ENCODE assay signal across 20 cellular contexts in the genomic region with DNA sequence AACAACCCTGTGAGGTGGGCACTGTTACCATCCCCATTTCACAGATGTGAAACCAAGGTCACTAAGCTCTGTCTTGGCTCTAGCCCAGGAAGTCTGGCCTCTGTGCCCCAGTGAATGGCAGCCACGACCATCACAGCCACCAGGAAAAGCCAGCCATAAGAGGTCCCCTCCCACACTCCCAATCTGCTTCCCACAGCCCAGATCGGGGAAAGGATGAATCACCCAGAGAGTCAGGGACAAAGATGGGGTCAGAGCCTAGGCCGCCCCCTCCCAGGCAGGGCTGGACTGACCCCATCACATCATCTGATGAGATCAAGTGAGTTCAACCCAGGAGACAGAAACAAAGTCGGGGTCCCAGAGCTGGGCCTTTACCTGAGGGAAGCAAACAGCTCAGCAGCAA. TPM values are rescaled to one million over a fixed set of nuclear protein-coding genes. Genes with fewer than 3 reads are reported as not detected.
DNase-seq lines count a peak whose midpoint lies in the region; ATAC-seq, FAIRE-seq and TF ChIP-seq lines count a peak whose summit lies in the region.
"Had no signal": no experiment of that assay in that cellular context is flagged by ENCODE, and none has a peak within 500 bp of the region (broad histone marks: within the 10 kb centered on the region; RNA-seq: fewer than 3 reads in every experiment).

No MANE protein-coding gene starts in this region.

- no peaks in the 10 kb centered on the region for H3K9me1 ChIP-seq in K562 (ENCODE audit: control insufficient read depth, insufficient read depth, low read length)

- H3K4me3 ChIP-seq in BLaER1 treated with 17β-estradiol and CSF1 and Interleukin-3, amounts not matched to agents 10 nM and 100 nM, result no peak overlapping the region
- no peak overlapping the region for H3K4me3 ChIP-seq in HEK293 (ENCODE audit: low read depth, low read length)
- H3K4me3 ChIP-seq in K562, result no peak overlapping the region
- no peak overlapping the region for H3K4me3 ChIP-seq in osteoblast (ENCODE audit: insufficient read depth, low read length)
- H3K4me3 ChIP-seq: GM12878, HAP-1 had no signal

- H3K27me3 ChIP-seq in BLaER1 treated with 17β-estradiol and CSF1 and Interleukin-3, amounts not matched to agents 10 nM and 100 nM, result no peaks in the 10 kb centered on the region
- H3K27me3 ChIP-seq in K562 (ENCODE audit: control insufficient read depth in 2 of 2, insufficient read depth in 2 of 2, low read length in 2 of 2) (peaks cover 51 to 75% of the 10 kb centered on the region in 2 experiments), osteoblast (ENCODE audit: insufficient read depth, low read length) (no peaks in the 10 kb centered on the region)

- WGBS in K562 (ENCODE audit: insufficient coverage, low coverage, missing lambda C conversion rate), result 0% methylated on average over 4 of the region's 4 CpGs

- CTCF ChIA-PET in HEK293 (lab: Yijun Ruan, JAX), result interaction anchor here (1.3 to 3.1 kb wide), 3 partner anchors 10 to 63 kb away, joined by 4 to 21 read pairs (median 10); no protein-coding TSS in a partner anchor
- CTCF ChIA-PET in K562 (lab: Yijun Ruan, JAX; ENCODE audit: low intra/inter-chr PET ratio), result no interaction called here

- POLR2A ChIA-PET in HEK293 (lab: Yijun Ruan, JAX), result no interaction called here
- POLR2A ChIA-PET in K562 (lab: Yijun Ruan, JAX), result interaction anchor here (0.5 to 2.6 kb wide), 5 partner anchors 10 to 1240 kb away, joined by 3 to 11 read pairs (median 3); no protein-coding TSS in a partner anchor

- intact Hi-C loops in K562 (cut with micrococcal nuclease), result no loop called here

- no peak for TF ChIP-seq CTCF in HEK293 (tag by site-specific recombination; IDR thresholded peaks at IDR 0.05)
- TF ChIP-seq CTCF in K562 (IDR thresholded peaks at IDR 0.05 in 2 of 3, conservative IDR thresholded peaks at IDR 0.05 in 1 of 3; ENCODE audit: insufficient read depth in 2 of 3, low read depth in 1 of 3, low read length in 3 of 3), result no peak
- TF ChIP-seq CTCF in osteoblast (IDR thresholded peaks at IDR 0.05; ENCODE audit: extremely low read depth, low read depth, low read length), result no peak

- TF ChIP-seq RAD21 in K562 (CRISPR knock-in tag; conservative IDR thresholded peaks at IDR 0.05 in 1 of 2, IDR thresholded peaks at IDR 0.05 in 1 of 2), result no peak

- H3K9ac ChIP-seq in BLaER1 treated with 17β-estradiol and CSF1 and Interleukin-3, amounts not matched to agents 10 nM and 100 nM, result no peak overlapping the region
- H3K9ac ChIP-seq in K562 (ENCODE audit: insufficient read depth in 1 of 2, low read depth in 2 of 2, low read length in 2 of 2), result no peak overlapping the region

- ATAC-seq in K562, result no peak
- ATAC-seq: GM12878 had no signal

- in situ Hi-C loops in K562 (cut with MboI), result no loop called here

- H4K20me1 ChIP-seq in BLaER1 treated with 17β-estradiol and CSF1 and Interleukin-3, amounts not matched to agents 10 nM and 100 nM, result peaks cover 0 to 52% (median 10%) of the 10 kb centered on the region in 11 experiments; a peak in 10 of 22 replicates
- H4K20me1 ChIP-seq in K562 (replicated peaks; ENCODE audit: control insufficient read depth, insufficient read depth, low read length) (peaks cover 35% of the 10 kb centered on the region), osteoblast (ENCODE audit: insufficient read depth, low read length) (peaks cover 20% of the 10 kb centered on the region)

- no peak overlapping the region for H3K27ac ChIP-seq in BLaER1 treated with 17β-estradiol and CSF1 and Interleukin-3, amounts not matched to agents 10 nM and 100 nM
- no peak overlapping the region for H3K27ac ChIP-seq in HEK293 (ENCODE audit: extremely low read depth, low read depth, low read length)
- no peak overlapping the region for H3K27ac ChIP-seq in K562 (ENCODE audit: extremely low read depth, low read depth, low read length)
- H3K27ac ChIP-seq in osteoblast (ENCODE audit: low read depth, low read length), result no peak overlapping the region
- H3K27ac ChIP-seq: HL-60 had no signal

- peaks cover 0 to 16% (median 0%) of the 10 kb centered on the region in 11 experiments; a peak in 4 of 22 replicates for H3K36me3 ChIP-seq in BLaER1 treated with 17β-estradiol and CSF1 and Interleukin-3, amounts not matched to agents 10 nM and 100 nM
- H3K36me3 ChIP-seq in HEK293 (ENCODE audit: control insufficient read depth in 2 of 2, insufficient read depth in 1 of 2, low read length in 2 of 2), result peaks cover 0 to 42% of the 10 kb centered on the region in 2 experiments; a peak in 2 of 3 replicates
- H3K36me3 ChIP-seq in K562 (ENCODE audit: control insufficient read depth, insufficient read depth, low read length), result no peaks in the 10 kb centered on the region
- H3K36me3 ChIP-seq in osteoblast (ENCODE audit: insufficient read depth, low read length), result peaks cover 4% of the 10 kb centered on the region
- H3K36me3 ChIP-seq: HAP-1 had no signal

- peak overlapping the region in 6 of 11 experiments; percentile 20 to 57 (median 50); a peak in 8 of 22 replicates for H3K4me2 ChIP-seq in BLaER1 treated with 17β-estradiol and CSF1 and Interleukin-3, amounts not matched to agents 10 nM and 100 nM
- H3K4me2 ChIP-seq in K562 (ENCODE audit: insufficient read depth, low read length) (no peak overlapping the region), osteoblast (ENCODE audit: insufficient read depth, low read length) (no peak overlapping the region)

- H3K9me3 ChIP-seq in BLaER1 treated with 17β-estradiol and CSF1 and Interleukin-3, amounts not matched to agents 10 nM and 100 nM (replicated peaks in 1 of 11), result no peaks in the 10 kb centered on the region
- no peaks in the 10 kb centered on the region for H3K9me3 ChIP-seq in HEK293 (ENCODE audit: control insufficient read depth, insufficient read depth, low read depth, low read length)
- no peaks in the 10 kb centered on the region for H3K9me3 ChIP-seq in K562 (replicated peaks; ENCODE audit: control insufficient read depth, insufficient read depth, low read depth, low read length)
- no peaks in the 10 kb centered on the region for H3K9me3 ChIP-seq in osteoblast (ENCODE audit: low read depth, low read length)
- H3K9me3 ChIP-seq: Caco-2, HAP-1 had no signal

- H3K79me2 ChIP-seq in K562 (ENCODE audit: control insufficient read depth, insufficient read depth, low read length) (no peaks in the 10 kb centered on the region), osteoblast (ENCODE audit: insufficient read depth, low read length) (no peaks in the 10 kb centered on the region)

- H2AFZ ChIP-seq in K562 (ENCODE audit: low read depth, low read length), result no peak overlapping the region
- H2AFZ ChIP-seq in osteoblast (ENCODE audit: low read length), result no peak overlapping the region

- no TSS peak for BruUV-seq in K562 (replicated peaks; lab: Mats Ljungman, UMichigan)

- no peak for FAIRE-seq in K562 (lab: Jason Lieb, UNC)
- FAIRE-seq: A204.1, GM12878, GM18507 had no signal

- DNase-seq in K562 (ENCODE audit: extremely low read depth in 1 of 4, low spot score in 3 of 4) (no peak), osteoblast (ENCODE audit: insufficient read length, low spot score, missing footprints) (peak; percentile 92), NCI-H1694 (lab: John Stamatoyannopoulos, UW) (no peak), DMS79 (lab: John Stamatoyannopoulos, UW) (no peak), SKM-1 treated with dmso at 0.1 percent for 144 hours (lab: John Stamatoyannopoulos, UW; ENCODE audit: unreplicated experiment) (no peak)
- DNase-seq: Caco-2; CD8-positive, alpha-beta memory T cell; DMS53; GOT3; HFFc6; KBM-7 had no signal

- peaks cover 0 to 35% (median 28%) of the 10 kb centered on the region in 10 experiments; a peak in 15 of 20 replicates for H3K4me1 ChIP-seq in BLaER1 treated with 17β-estradiol and CSF1 and Interleukin-3, amounts not matched to agents 10 nM and 100 nM
- no peaks in the 10 kb centered on the region for H3K4me1 ChIP-seq in HEK293 (ENCODE audit: control insufficient read depth, insufficient read depth, low read length)
- peaks cover 0 to 20% of the 10 kb centered on the region in 2 experiments; a peak in 1 of 5 replicates for H3K4me1 ChIP-seq in K562 (replicated peaks in 1 of 2; ENCODE audit: control insufficient read depth in 2 of 2, insufficient read depth in 2 of 2, low read length in 2 of 2)
- H3K4me1 ChIP-seq in osteoblast (ENCODE audit: insufficient read depth, low read length), result no peaks in the 10 kb centered on the region
- H3K4me1 ChIP-seq: Caco-2, HAP-1 had no signal

- TF ChIP-seq EP300 in K562 (IDR thresholded peaks at IDR 0.05; ENCODE audit: low read length), result no peak

- TF ChIP-seq POLR2A in K562 (conservative IDR thresholded peaks at IDR 0.05), result no peak

RNA-seq across cellular contexts. Expression of gene COL16A1, which starts 22.9 kb away (rescaled TPM):
- 0.44 TPM in 1 of 2 replicates, not detected in the other for total RNA-seq in K562 (2011; cell fraction: chromatin; rRNA removed; ENCODE audit: low replicate concordance)
- 0.13 and 0.17 TPM in 2 replicates for total RNA-seq in K562 (2011; cell fraction: nucleolus; rRNA removed)
- total RNA-seq in K562 (2011; cell fraction: nucleoplasm; rRNA removed), result not detected in 2 replicates
- total RNA-seq in K562 (2014; rRNA removed) (0.04 TPM in 1 of 2 replicates, not detected in the other), K562 (2014; rRNA removed; fragmentation: Illumina TruSeq; extraction: Trizol) (not detected in 2 replicates), K562 (2015; rRNA removed; fragmentation: Illumina TruSeq; extraction: Trizol) (0.08 TPM in 1 of 2 replicates, not detected in the other), K562 (2021) (0.54 and 0.60 TPM in 2 replicates), osteoblast (158 and 197 TPM in 2 replicates)
- polyA plus RNA-seq in K562 (2011; rRNA removed) (0.11 TPM in 1 of 2 replicates, not detected in the other), K562 (2014; fragmentation: Illumina TruSeq; extraction: Trizol) (not detected in 2 replicates), K562 (2014; fragmentation: Nextera tagmentation; extraction: Ambion mirVana) (not detected), K562 (2014; rRNA removed) (0.11 TPM in 1 of 2 replicates, not detected in the other)
- polyA plus RNA-seq in K562 (2011; cell fraction: cytosol; rRNA removed), result not detected in 2 replicates
- polyA plus RNA-seq in K562 (2011; cell fraction: nucleus; rRNA removed), result 0.31 and 0.36 TPM in 2 replicates
- 0.37 TPM in 1 of 2 replicates, not detected in the other for polyA plus RNA-seq in K562 (2012)
- polyA minus RNA-seq in K562 (2011; rRNA and poly(A)+ RNA removed), result not detected in 2 replicates
- polyA minus RNA-seq in K562 (2011; cell fraction: cytosol; rRNA and poly(A)+ RNA removed), result not detected in 2 replicates
- not detected in 2 replicates for polyA minus RNA-seq in K562 (2011; cell fraction: nucleus; rRNA and poly(A)+ RNA removed)
- total RNA-seq: B cell had no signal
- polyA plus RNA-seq: CD14-positive monocyte; CD8-positive, alpha-beta memory T cell had no signal

RNA-seq across cellular contexts. Expression of gene ADGRB2, which starts 37.4 kb away (rescaled TPM):
- 0.42 and 2.8 TPM in 2 replicates for total RNA-seq in K562 (2011; cell fraction: chromatin; rRNA removed; ENCODE audit: low replicate concordance)
- 1.2 and 2.5 TPM in 2 replicates for total RNA-seq in K562 (2011; cell fraction: nucleolus; rRNA removed)
- total RNA-seq in K562 (2011; cell fraction: nucleoplasm; rRNA removed), result 0.31 and 0.44 TPM in 2 replicates
- total RNA-seq in K562 (2014; rRNA removed) (0.23 and 0.33 TPM in 2 replicates), K562 (2014; rRNA removed; fragmentation: Illumina TruSeq; extraction: Trizol) (0.04 TPM in 1 of 2 replicates, not detected in the other), K562 (2015; rRNA removed; fragmentation: Illumina TruSeq; extraction: Trizol) (0.22 and 0.23 TPM in 2 replicates), K562 (2021) (0.22 and 0.34 TPM in 2 replicates), osteoblast (5.8 and 7.4 TPM in 2 replicates)
- polyA plus RNA-seq in K562 (2011; rRNA removed) (0.14 and 0.38 TPM in 2 replicates), K562 (2014; fragmentation: Illumina TruSeq; extraction: Trizol) (0.07 and 0.11 TPM in 2 replicates), K562 (2014; fragmentation: Nextera tagmentation; extraction: Ambion mirVana) (not detected), K562 (2014; rRNA removed) (0.18 and 0.20 TPM in 2 replicates)
- 0.27 and 0.35 TPM in 2 replicates for polyA plus RNA-seq in K562 (2011; cell fraction: cytosol; rRNA removed)
- 2.0 and 3.4 TPM in 2 replicates for polyA plus RNA-seq in K562 (2011; cell fraction: nucleus; rRNA removed)
- 0.17 and 0.54 TPM in 2 replicates for polyA plus RNA-seq in K562 (2012)
- polyA minus RNA-seq in K562 (2011; rRNA and poly(A)+ RNA removed), result 0.09 and 0.53 TPM in 2 replicates
- 1.2 TPM in 1 of 2 replicates, not detected in the other for polyA minus RNA-seq in K562 (2011; cell fraction: cytosol; rRNA and poly(A)+ RNA removed)
- polyA minus RNA-seq in K562 (2011; cell fraction: nucleus; rRNA and poly(A)+ RNA removed), result 0.67 and 1.7 TPM in 2 replicates
- polyA plus RNA-seq: CD14-positive monocyte had no signal

Comparison
In these comparisons a context has a peak if more than half of its experiments do, and no peak if none do; other contexts are left out.
1. H3K4me2 ChIP-seq: peak in BLaER1 treated with 17β-estradiol and CSF1 and Interleukin-3, amounts not matched to agents 10 nM and 100 nM (6 of 11); none in K562 (single experiment) and osteoblast (single experiment).
2. RNA of gene COL16A1, which starts 22.9 kb away (total RNA-seq): 158 to 197 TPM in osteoblast; 0.04 to 0.60 TPM in K562; every median in the first group is over 10 times any median in the second.